ENCODE assay signal across 7 cellular contexts in the genomic region with DNA sequence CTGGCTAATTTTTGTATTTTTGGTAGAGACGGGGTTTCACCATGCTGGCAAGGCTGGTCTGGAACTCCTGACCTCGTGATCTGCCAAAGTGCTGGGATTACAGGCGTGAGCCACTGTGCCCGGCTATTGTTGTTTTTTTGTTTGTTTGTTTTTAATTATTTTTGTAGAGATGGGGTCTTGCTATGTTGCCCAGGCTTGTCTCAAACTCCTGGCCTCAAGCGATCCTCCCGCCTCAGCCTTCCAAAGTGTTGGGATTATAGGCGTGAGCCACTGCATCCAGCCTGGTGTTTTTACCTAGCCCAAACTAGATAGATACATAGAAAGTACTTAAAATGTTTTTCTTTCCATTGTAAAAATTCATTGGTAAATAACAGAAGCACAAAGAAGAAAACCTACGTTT. TPM values are rescaled to one million over a fixed set of nuclear protein-coding genes. Genes with fewer than 3 reads are reported as not detected.
DNase-seq lines count a peak whose midpoint lies in the region; ATAC-seq and TF ChIP-seq lines count a peak whose summit lies in the region.
"Not testable (repeated sequence)": the region's sequence is repeated elsewhere in the genome, so short reads cannot be mapped to it uniquely, and the experiment has no call there.

No MANE protein-coding gene starts in this region.

- not testable (repeated sequence) for ATAC-seq in CD8-positive, alpha-beta T cell; RWPE2 (ENCODE audit: low read depth); activated T-helper 17 cell treated with anti-CD3 and anti-CD28 coated beads, Interleukin-2, amount 50 U/mL, for 72 hours (replicated peaks); central memory CD8-positive, alpha-beta T cell (replicated peaks; ENCODE audit: extremely low read depth, poor library complexity, severe bottlenecking); gastrocnemius medialis

- peaks cover 89% of the 10 kb centered on the region for H3K36me3 Mint-ChIP-seq in CD8-positive, alpha-beta T cell
- H3K36me3 Mint-ChIP-seq in activated T-helper 17 cell treated with anti-CD3 and anti-CD28 coated beads, Interleukin-2, amount 50 U/mL, for 72 hours (ENCODE audit: low read depth) = peaks cover 100% of the 10 kb centered on the region
- H3K36me3 Mint-ChIP-seq in central memory CD8-positive, alpha-beta T cell (ENCODE audit: insufficient read depth) = peaks cover 89% of the 10 kb centered on the region

- not testable (repeated sequence) for H3K4me3 ChIP-seq in CD8-positive, alpha-beta T cell (ENCODE audit: low read depth, low read length); RWPE2 (ENCODE audit: severe bottlenecking); esophagus squamous epithelium; gastrocnemius medialis

- H3K9me3 ChIP-seq in CD8-positive, alpha-beta T cell (ENCODE audit: low read length); RWPE2 (ENCODE audit: severe bottlenecking); esophagus squamous epithelium; gastrocnemius medialis: not testable (repeated sequence)

- H3K9me3 Mint-ChIP-seq in CD8-positive, alpha-beta T cell; activated T-helper 17 cell treated with anti-CD3 and anti-CD28 coated beads, Interleukin-2, amount 50 U/mL, for 72 hours; central memory CD8-positive, alpha-beta T cell: not testable (repeated sequence)

- not testable (repeated sequence) for H3K27me3 Mint-ChIP-seq in CD8-positive, alpha-beta T cell (ENCODE audit: low read depth); activated T-helper 17 cell treated with anti-CD3 and anti-CD28 coated beads, Interleukin-2, amount 50 U/mL, for 72 hours; central memory CD8-positive, alpha-beta T cell

- in situ Hi-C loops in gastrocnemius medialis (cut with MboI; ENCODE audit: low sequenced_read_pairs in 4 of 4) = loop anchor here in 2 of 4 donors (10.0 kb wide), 2 partner anchors 107 to 387 kb away; partner anchors contain the start of gene SAMD8 (in 1 of the 2)

- DNase-seq in CD8-positive, alpha-beta T cell; central memory CD8-positive, alpha-beta T cell (ENCODE audit: low spot score in 2 of 2); esophagus squamous epithelium (lab: John Stamatoyannopoulos, UW); gastrocnemius medialis: not testable (repeated sequence)
- DNase-seq in RWPE2 (ENCODE audit: low spot score) = peak; percentile 2
- DNase-seq in mesenteric fat pad (ENCODE audit: low spot score) = peak; percentile 60

- peaks cover 66% of the 10 kb centered on the region for H3K36me3 ChIP-seq in CD8-positive, alpha-beta T cell (ENCODE audit: insufficient read depth, low read length)
- H3K36me3 ChIP-seq in RWPE2 (ENCODE audit: low read depth) (peaks cover 99% of the 10 kb centered on the region), esophagus squamous epithelium (peaks cover 34 to 98% (median 64%) of the 10 kb centered on the region in 3 donors), gastrocnemius medialis (peaks cover 0 to 86% of the 10 kb centered on the region in 2 donors)

- H3K4me1 Mint-ChIP-seq in CD8-positive, alpha-beta T cell (ENCODE audit: low read depth) = peaks cover 57% of the 10 kb centered on the region
- H3K4me1 Mint-ChIP-seq in activated T-helper 17 cell treated with anti-CD3 and anti-CD28 coated beads, Interleukin-2, amount 50 U/mL, for 72 hours = peaks cover 34% of the 10 kb centered on the region
- peaks cover 60% of the 10 kb centered on the region for H3K4me1 Mint-ChIP-seq in central memory CD8-positive, alpha-beta T cell

- not testable (repeated sequence) for TF ChIP-seq POLR2A in esophagus squamous epithelium (IDR thresholded peaks at IDR 0.05); gastrocnemius medialis (IDR thresholded peaks at IDR 0.05)

- H3K27ac ChIP-seq in CD8-positive, alpha-beta T cell (ENCODE audit: low read depth, low read length) = not testable (repeated sequence)
- H3K27ac ChIP-seq in RWPE2 (ENCODE audit: poor library complexity, severe bottlenecking) (peak overlapping the region; percentile 81), esophagus squamous epithelium (peak overlapping the region in 3 of 4 donors; percentile 0 to 100 (median 97)), gastrocnemius medialis (peak overlapping the region in 3 of 4 donors; percentile 28 to 95 (median 31))

- intact Hi-C loops in CD8-positive, alpha-beta T cell (cut with DNase I, micrococcal nuclease); esophagus squamous epithelium (cut with DNase I); gastrocnemius medialis (cut with DNase I; ENCODE audit: low total_unique reads): not testable (repeated sequence)

- not testable (repeated sequence) for H3K27me3 ChIP-seq in CD8-positive, alpha-beta T cell (ENCODE audit: insufficient read depth, low read length); RWPE2 (ENCODE audit: insufficient read depth, poor library complexity, severe bottlenecking); esophagus squamous epithelium; gastrocnemius medialis

- not testable (repeated sequence) for TF ChIP-seq CTCF in CD8-positive, alpha-beta T cell (IDR thresholded peaks at IDR 0.05); RWPE2 (IDR thresholded peaks at IDR 0.05; ENCODE audit: poor library complexity, severe bottlenecking); esophagus squamous epithelium (IDR thresholded peaks at IDR 0.05); gastrocnemius medialis (IDR thresholded peaks at IDR 0.05 in 4 of 5, conservative IDR thresholded peaks at IDR 0.05 in 1 of 5)

- CTCF ChIA-PET in CD8-positive, alpha-beta T cell (lab: Charles Lee) = interaction anchor here (1.4 to 2.2 kb wide), 3 partner anchors 9 to 34 kb away, joined by 4 to 10 read pairs (median 5); no protein-coding TSS in a partner anchor

- peak overlapping the region; percentile 32 for H3K27ac Mint-ChIP-seq in CD8-positive, alpha-beta T cell
- H3K27ac Mint-ChIP-seq in activated T-helper 17 cell treated with anti-CD3 and anti-CD28 coated beads, Interleukin-2, amount 50 U/mL, for 72 hours = peak overlapping the region; percentile 69
- peak overlapping the region; percentile 44 for H3K27ac Mint-ChIP-seq in central memory CD8-positive, alpha-beta T cell (ENCODE audit: low read depth)

- not testable (repeated sequence) for H3K4me3 Mint-ChIP-seq in CD8-positive, alpha-beta T cell; activated T-helper 17 cell treated with anti-CD3 and anti-CD28 coated beads, Interleukin-2, amount 50 U/mL, for 72 hours; central memory CD8-positive, alpha-beta T cell

- 78 to 90% methylated on average over 8 of the region's 8 CpGs for WGBS in esophagus squamous epithelium, 2 donors

- POLR2A ChIA-PET in CD8-positive, alpha-beta T cell (lab: Charles Lee) = not testable (repeated sequence)

- H3K4me1 ChIP-seq in CD8-positive, alpha-beta T cell (ENCODE audit: insufficient read depth, low read length) = peaks cover 19% of the 10 kb centered on the region
- H3K4me1 ChIP-seq in RWPE2 (ENCODE audit: insufficient read depth, poor library complexity, severe bottlenecking) (peaks cover 33% of the 10 kb centered on the region), esophagus squamous epithelium (peaks cover 20 to 97% (median 41%) of the 10 kb centered on the region in 3 donors), gastrocnemius medialis (peaks cover 53 to 65% of the 10 kb centered on the region in 2 donors)

RNA-seq across cellular contexts. Expression of gene VDAC2, which starts 10.9 kb away (rescaled TPM):
- total RNA-seq in CD8-positive, alpha-beta T cell = 100 to 1,000 TPM; 184 to 187 TPM
- total RNA-seq in activated T-helper 17 cell treated with anti-CD3 and anti-CD28 coated beads, Interleukin-2, amount 50 U/mL, for 72 hours = 100 to 1,000 TPM; 211 to 254 TPM
- total RNA-seq in esophagus squamous epithelium (100 to 1,000 TPM; 219 to 319 (median 285) TPM), mesenteric fat pad (164 TPM), gastrocnemius medialis (100 to 1,000 TPM; 255 to 442 (median 268) TPM)

RNA-seq across cellular contexts. Expression of gene COMTD1, which starts 14.3 kb away (rescaled TPM):
- 1 to 10 TPM; 7.6 to 7.9 TPM for total RNA-seq in CD8-positive, alpha-beta T cell
- total RNA-seq in activated T-helper 17 cell treated with anti-CD3 and anti-CD28 coated beads, Interleukin-2, amount 50 U/mL, for 72 hours = 10 to 100 TPM; 29.4 to 50.9 TPM
- total RNA-seq in esophagus squamous epithelium (100 to 1,000 TPM in 3 of 4 donors, 10 to 100 TPM in 1; 87.8 to 139 (median 111) TPM), mesenteric fat pad (19.6 TPM), gastrocnemius medialis (10 to 100 TPM; 15.6 to 64.4 (median 34.9) TPM)
